1 cellular context compared by ENCODE assay signal in genomic region chr20:56468317-56469076, GRCh38.
A peak's percentile ranks its signal among the peaks of the same experiment; 100 is the strongest.
TF ChIP-seq lines count a peak whose summit lies in the region.

Gene RTF2, plus strand, starts transcription at chr20:56468627. Its CDS starts 71 bp downstream, at chr20:56468698.

TF ChIP-seq in K562, 482 proteins besides CTCF, POLR2A, EP300 and RAD21 (continued from another document and continues in another):
- no peak for TF ChIP-seq ZNF318 (IDR thresholded peaks at IDR 0.05; ENCODE audit: borderline replicate concordance in 1 of 2, low read depth in 1 of 2)
- no peak for TF ChIP-seq FOXO4 (CRISPR knock-in tag; IDR thresholded peaks at IDR 0.05)
- no peak for TF ChIP-seq GTF2E2 (tag; IDR thresholded peaks at IDR 0.05)
- no peak for TF ChIP-seq CREB3 (tag; conservative IDR thresholded peaks at IDR 0.05; ENCODE audit: low read depth)
- TF ChIP-seq NONO (IDR thresholded peaks at IDR 0.05; ENCODE audit: low read depth in 2 of 2, low read length in 1 of 2) = no peak
- no peak for TF ChIP-seq ZNF785 (CRISPR knock-in tag; IDR thresholded peaks at IDR 0.05)
- peak; percentile 80 for TF ChIP-seq SAP30 (IDR thresholded peaks at IDR 0.05; ENCODE audit: borderline replicate concordance, insufficient read depth, low read depth, low read length, poor library complexity, severe bottlenecking)
- TF ChIP-seq ARNT (IDR thresholded peaks at IDR 0.05) = no peak
- TF ChIP-seq XRCC3 (IDR thresholded peaks at IDR 0.05) = no peak
- no peak for TF ChIP-seq GABPB2 (CRISPR knock-in tag; conservative IDR thresholded peaks at IDR 0.05)
- TF ChIP-seq ADNP (tag; IDR thresholded peaks at IDR 0.05) = no peak
- no peak for TF ChIP-seq SIRT6 (IDR thresholded peaks at IDR 0.05; ENCODE audit: low read depth, low read length)
- no peak; the same call in 1 of the 2 replicates for TF ChIP-seq CBFA2T3 (IDR thresholded peaks at IDR 0.05)
- TF ChIP-seq KAT2B (IDR thresholded peaks at IDR 0.05; ENCODE audit: low read depth, low read length) = no peak
- no peak for TF ChIP-seq ILK (tag; IDR thresholded peaks at IDR 0.05; ENCODE audit: borderline replicate concordance, low read depth)
- TF ChIP-seq ZFP91 (CRISPR knock-in tag; IDR thresholded peaks at IDR 0.05) = no peak
- TF ChIP-seq YY1 (IDR thresholded peaks at IDR 0.05; ENCODE audit: borderline replicate concordance in 1 of 3, control insufficient read depth in 1 of 3, extremely low read depth in 1 of 3, insufficient read depth in 3 of 3, insufficient read length in 1 of 3, insufficient replicate concordance in 2 of 3, low read depth in 1 of 3, low read length in 2 of 3) = peak in 1 of 3 experiments; percentile 24
- TF ChIP-seq NCOR1 (IDR thresholded peaks at IDR 0.05) = peak; percentile 22; the same call in 1 of the 2 replicates
- TF ChIP-seq NR2C2 (CRISPR knock-in tag; IDR thresholded peaks at IDR 0.05) = no peak; the same call in 1 of the 2 replicates
- TF ChIP-seq NR2C2 (tag; IDR thresholded peaks at IDR 0.05) = peak; percentile 77
- no peak for TF ChIP-seq ZNF3 (CRISPR knock-in tag; IDR thresholded peaks at IDR 0.05)
- no peak for TF ChIP-seq ZNF175 (CRISPR knock-in tag; IDR thresholded peaks at IDR 0.05; ENCODE audit: low read depth)
- TF ChIP-seq ZC3H11A (IDR thresholded peaks at IDR 0.05; ENCODE audit: low read depth, low read length) = no peak
- TF ChIP-seq E2F6 (IDR thresholded peaks at IDR 0.05; ENCODE audit: borderline replicate concordance in 1 of 2, extremely low read depth in 1 of 2, insufficient read depth in 1 of 2, insufficient read length in 1 of 2, low read depth in 1 of 2, low read length in 1 of 2, poor library complexity in 1 of 2, severe bottlenecking in 1 of 2) = peak in 1 of 2 experiments; percentile 38
- no peak for TF ChIP-seq ZNF280B (CRISPR knock-in tag; IDR thresholded peaks at IDR 0.05)
- TF ChIP-seq THRA (IDR thresholded peaks at IDR 0.05) = no peak
- no peak for TF ChIP-seq ETS2 (tag; IDR thresholded peaks at IDR 0.05; ENCODE audit: borderline replicate concordance, poor library complexity, severe bottlenecking)
- peak; percentile 98 for TF ChIP-seq RFX1 (IDR thresholded peaks at IDR 0.05)
- peak; percentile 72; the same call in 1 of the 2 replicates for TF ChIP-seq JUN (IDR thresholded peaks at IDR 0.05; ENCODE audit: borderline replicate concordance, low read depth, low read length)
- no peak for TF ChIP-seq JUN (CRISPR knock-in tag; IDR thresholded peaks at IDR 0.05; ENCODE audit: borderline replicate concordance)
- TF ChIP-seq COPS2 (conservative IDR thresholded peaks at IDR 0.05) = no peak
- TF ChIP-seq ATF2 (CRISPR knock-in tag; IDR thresholded peaks at IDR 0.05) = no peak
- TF ChIP-seq ZNF253 (CRISPR knock-in tag; conservative IDR thresholded peaks at IDR 0.05) = no peak
- TF ChIP-seq ZBED1 (IDR thresholded peaks at IDR 0.05) = no peak
- no peak for TF ChIP-seq SMC3 (conservative IDR thresholded peaks at IDR 0.05; ENCODE audit: insufficient read depth, low read depth, low read length)
- no peak for TF ChIP-seq ZNF76 (CRISPR knock-in tag; IDR thresholded peaks at IDR 0.05; ENCODE audit: borderline replicate concordance)
- no peak for TF ChIP-seq ZNF280A (IDR thresholded peaks at IDR 0.05; ENCODE audit: low read depth, partially characterized antibody)
- TF ChIP-seq MAFF (IDR thresholded peaks at IDR 0.05; ENCODE audit: low read length) = no peak
- no peak; a peak in 2 of 4 replicates for TF ChIP-seq TEAD1 (CRISPR knock-in tag; IDR thresholded peaks at IDR 0.05)
- no peak for TF ChIP-seq TFE3 (CRISPR knock-in tag; IDR thresholded peaks at IDR 0.05)
- no peak for TF ChIP-seq PTRF (tag; IDR thresholded peaks at IDR 0.05)
- TF ChIP-seq RBM15 (IDR thresholded peaks at IDR 0.05; ENCODE audit: insufficient read depth, low read length) = no peak
